Comparison of ENCODE assay signal across 10 cellular contexts in the genomic region with DNA sequence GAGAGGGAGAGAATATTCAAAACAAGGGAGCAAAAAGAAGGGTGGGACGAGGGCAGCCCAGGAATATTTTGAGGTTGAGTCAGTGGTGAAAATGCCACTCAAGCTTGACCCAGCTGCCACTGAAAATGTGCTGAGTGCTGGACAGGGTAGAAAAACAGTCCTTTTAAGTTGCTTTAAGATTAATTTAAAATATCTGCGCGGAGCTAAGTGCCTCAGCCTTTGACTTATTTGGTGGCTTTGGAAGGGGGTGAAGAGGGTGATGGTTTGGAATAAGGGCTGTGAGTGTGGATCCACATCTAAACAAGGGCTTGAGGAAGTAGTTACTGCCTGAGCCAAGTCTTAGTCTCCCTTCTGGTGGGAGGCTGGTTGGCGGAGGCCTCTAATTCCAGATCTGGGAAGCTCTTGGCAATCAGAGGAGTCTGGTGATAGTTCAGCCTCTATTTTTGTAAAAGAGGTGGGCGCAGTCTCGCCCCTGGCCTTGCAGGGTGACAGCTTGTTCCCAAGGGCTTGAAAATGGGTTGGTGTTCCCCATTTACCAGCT.
DNase-seq lines count a peak whose midpoint lies in the region; ATAC-seq and TF ChIP-seq lines count a peak whose summit lies in the region.
"Had no signal": no experiment of that assay in that cellular context is flagged by ENCODE, and none has a peak within 500 bp of the region (broad histone marks: within the 10 kb centered on the region; RNA-seq: fewer than 3 reads in every experiment).

No MANE protein-coding gene starts in this region.

- no peak for ATAC-seq in GM18498 (IDR thresholded peaks at IDR 0.05; ENCODE audit: unreplicated experiment)
- ATAC-seq: naive thymus-derived CD4-positive, alpha-beta T cell had no signal

- intact Hi-C loops in testis (cut with DNase I; ENCODE audit: low total_unique reads) = no loop called here

- H3K4me3 ChIP-seq in choroid plexus epithelial cell (ENCODE audit: low read depth, low read length) = no peak overlapping the region
- no peak overlapping the region for H3K4me3 ChIP-seq in mesodermal cell (ENCODE audit: extremely low read depth, insufficient read depth, low read length, poor library complexity, severe bottlenecking)
- no peak overlapping the region for H3K4me3 ChIP-seq in testis

- H3K4me1 ChIP-seq in mesodermal cell (ENCODE audit: control insufficient read depth, insufficient read depth, low read length, poor library complexity, severe bottlenecking) (peaks cover 15% of the 10 kb centered on the region), testis (peaks cover 21% of the 10 kb centered on the region)

- DNase-seq in M059J (ENCODE audit: low read depth) = peak; percentile 69
- DNase-seq in choroid plexus epithelial cell (ENCODE audit: low read depth) = peak; percentile 37
- no peak for DNase-seq in testis
- no peak for DNase-seq in T1000 (lab: John Stamatoyannopoulos, UW)
- DNase-seq in GF-D8 (lab: John Stamatoyannopoulos, UW) = no peak
- DNase-seq in substantia nigra (lab: John Stamatoyannopoulos, UW) = no peak
- DNase-seq: naive thymus-derived CD4-positive, alpha-beta T cell; NCI-H2081 treated with DMSO at 0.1 percent for 48 hours had no signal

- 76 to 78% methylated on average over 5 of the region's 6 CpGs for WGBS in mesodermal cell (ENCODE audit: insufficient coverage in 2 of 2), 2 experiments
- 56 to 74% methylated on average over 6 of the region's 6 CpGs for WGBS in testis, 2 donors

- H3K9me3 ChIP-seq in mesodermal cell (ENCODE audit: control insufficient read depth, low read length) (no peaks in the 10 kb centered on the region), testis (no peaks in the 10 kb centered on the region)

- no peaks in the 10 kb centered on the region for H3K36me3 ChIP-seq in mesodermal cell (ENCODE audit: control insufficient read depth, insufficient read depth, low read length)
- no peaks in the 10 kb centered on the region for H3K36me3 ChIP-seq in testis (ENCODE audit: low read depth, missing control alignments)

- peak overlapping the region; percentile 54 for H3K27ac ChIP-seq in mesodermal cell (ENCODE audit: low read depth, low read length, severe bottlenecking)
- H3K27ac ChIP-seq in testis = peak overlapping the region; percentile 12
- no peak overlapping the region for H3K27ac ChIP-seq in substantia nigra (ENCODE audit: low read depth, low read length, poor library complexity, severe bottlenecking)

- TF ChIP-seq CTCF in choroid plexus epithelial cell (conservative IDR thresholded peaks at IDR 0.05; ENCODE audit: low read depth, low read length) (no peak), testis (IDR thresholded peaks at IDR 0.05) (no peak)

- TF ChIP-seq POLR2A in testis (IDR thresholded peaks at IDR 0.05) = no peak

- H3K27me3 ChIP-seq in testis = no peaks in the 10 kb centered on the region

Comparison
In these comparisons a context has a peak if more than half of its experiments do, and no peak if none do; other contexts are left out.
1. DNase-seq: peak in M059J (single experiment) and choroid plexus epithelial cell (single experiment); none in testis (single experiment), T1000 (single experiment), GF-D8 (single experiment) and substantia nigra (0 of 49).